1 cellular context compared by ENCODE assay signal in genomic region chr13:27171830-27172494, GRCh38.
TF ChIP-seq lines count a peak whose summit lies in the region.

No MANE protein-coding gene starts in this region.

TF ChIP-seq in HepG2, 621 proteins besides CTCF, POLR2A, EP300 and RAD21 (continued from another document):
- TF ChIP-seq ASH2L (IDR thresholded peaks at IDR 0.05; ENCODE audit: insufficient read length, low read depth, low read length) (peak; percentile 67), TAF1 (CRISPR knock-in tag; IDR thresholded peaks at IDR 0.05) (0 out of 2 replicates have a peak, but pooled peaks have one; percentile 39), JUNB (CRISPR knock-in tag; IDR thresholded peaks at IDR 0.05; ENCODE audit: borderline replicate concordance) (no peak), ZNF337 (CRISPR knock-in tag; IDR thresholded peaks at IDR 0.05; ENCODE audit: borderline replicate concordance, low read depth) (no peak), USF2 (IDR thresholded peaks at IDR 0.05; ENCODE audit: low read depth, low read length) (no peak), USF2 (CRISPR knock-in tag; IDR thresholded peaks at IDR 0.05; ENCODE audit: borderline replicate concordance) (no peak), DNMT3B (CRISPR knock-in tag; conservative IDR thresholded peaks at IDR 0.05) (no peak), ZMAT3 (CRISPR knock-in tag; conservative IDR thresholded peaks at IDR 0.05) (no peak), RBAK (CRISPR knock-in tag; IDR thresholded peaks at IDR 0.05) (no peak), RAD51 (IDR thresholded peaks at IDR 0.05; ENCODE audit: borderline replicate concordance) (no peak), HOXA3 (CRISPR knock-in tag; IDR thresholded peaks at IDR 0.05) (peak; percentile 67), SMARCC2 (IDR thresholded peaks at IDR 0.05) (no peak), HINFP (CRISPR knock-in tag; IDR thresholded peaks at IDR 0.05; ENCODE audit: low read depth) (no peak), ZNF12 (CRISPR knock-in tag; IDR thresholded peaks at IDR 0.05) (no peak), SMARCE1 (IDR thresholded peaks at IDR 0.05; ENCODE audit: borderline replicate concordance) (no peak), ELF1 (CRISPR knock-in tag; IDR thresholded peaks at IDR 0.05) (peak; percentile 9; the same call in 1 of the 2 replicates), ZNF570 (CRISPR knock-in tag; IDR thresholded peaks at IDR 0.05; ENCODE audit: borderline replicate concordance) (no peak), PLSCR1 (CRISPR knock-in tag; IDR thresholded peaks at IDR 0.05; ENCODE audit: borderline replicate concordance) (no peak), ZNF7 (CRISPR knock-in tag; IDR thresholded peaks at IDR 0.05) (0 out of 2 replicates have a peak, but pooled peaks have one; percentile 14), IRX3 (CRISPR knock-in tag; IDR thresholded peaks at IDR 0.05; ENCODE audit: borderline replicate concordance, low read depth) (no peak), ZBTB38 (CRISPR knock-in tag; IDR thresholded peaks at IDR 0.05) (0 out of 2 replicates have a peak, but pooled peaks have one; percentile 38), ELK4 (CRISPR knock-in tag; IDR thresholded peaks at IDR 0.05; ENCODE audit: borderline replicate concordance) (no peak), MYC (CRISPR knock-in tag; IDR thresholded peaks at IDR 0.05; ENCODE audit: borderline replicate concordance) (peak; percentile 40; the same call in 1 of the 2 replicates), ZNF704 (CRISPR knock-in tag; IDR thresholded peaks at IDR 0.05; ENCODE audit: borderline replicate concordance) (no peak), KDM5B (CRISPR knock-in tag; IDR thresholded peaks at IDR 0.05; ENCODE audit: borderline replicate concordance) (peak; percentile 56; the same call in 1 of the 2 replicates), NONO (IDR thresholded peaks at IDR 0.05) (no peak), NONO (CRISPR knock-in tag; conservative IDR thresholded peaks at IDR 0.05) (peak; percentile 71; the same call in 1 of the 2 replicates), ZNF589 (CRISPR knock-in tag; conservative IDR thresholded peaks at IDR 0.05) (no peak), FOSL1 (CRISPR knock-in tag; IDR thresholded peaks at IDR 0.05; ENCODE audit: borderline replicate concordance) (no peak), NR0B2 (CRISPR knock-in tag; IDR thresholded peaks at IDR 0.05) (no peak), ZNF766 (CRISPR knock-in tag; IDR thresholded peaks at IDR 0.05; ENCODE audit: borderline replicate concordance) (peak; percentile 66; the same call in 1 of the 2 replicates), SNAPC4 (CRISPR knock-in tag; IDR thresholded peaks at IDR 0.05) (no peak), ZNF615 (CRISPR knock-in tag; IDR thresholded peaks at IDR 0.05; ENCODE audit: borderline replicate concordance) (no peak), ZNF20 (CRISPR knock-in tag; IDR thresholded peaks at IDR 0.05) (no peak)
